20 cellular contexts compared by ENCODE assay signal in the genomic region with DNA sequence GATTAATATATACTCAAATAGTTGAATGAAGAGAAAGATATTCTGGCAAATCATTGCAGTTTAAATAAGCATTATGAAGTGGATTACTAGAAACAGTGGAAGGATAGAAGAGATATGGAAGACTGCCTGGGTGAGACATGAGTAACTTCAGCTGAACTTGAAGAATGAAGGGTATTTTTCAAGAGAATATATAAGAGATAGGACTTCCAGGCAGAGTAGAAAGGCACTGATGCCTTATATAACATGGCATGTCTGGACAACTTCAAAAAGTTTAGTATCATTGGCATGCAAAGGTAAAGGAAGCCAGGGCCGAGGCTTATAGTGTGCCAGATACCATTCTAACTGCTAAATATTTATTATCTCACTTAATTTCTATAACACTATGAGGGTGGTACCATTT.
DNase-seq lines count a peak whose midpoint lies in the region; ATAC-seq, FAIRE-seq and TF ChIP-seq lines count a peak whose summit lies in the region.
"Had no signal": no experiment of that assay in that cellular context is flagged by ENCODE, and none has a peak within 500 bp of the region (broad histone marks: within the 10 kb centered on the region; RNA-seq: fewer than 3 reads in every experiment).

No MANE protein-coding gene starts in this region.

- no peak overlapping the region for H3K4me2 ChIP-seq in mammary epithelial cell (ENCODE audit: insufficient read depth, low read depth, low read length)
- no peak overlapping the region for H3K4me2 ChIP-seq in mesenchymal stem cell (ENCODE audit: low read length, poor library complexity, severe bottlenecking)
- peak overlapping the region; percentile 61 for H3K4me2 ChIP-seq in smooth muscle cell

- no peak overlapping the region for H2BK12ac ChIP-seq in mesenchymal stem cell (ENCODE audit: low read length in 2 of 2)

- H3K18ac ChIP-seq in mesenchymal stem cell (ENCODE audit: low read depth in 1 of 2, low read length in 2 of 2) = no peak overlapping the region

- ATAC-seq in HG03469 (IDR thresholded peaks at IDR 0.05; ENCODE audit: unreplicated experiment) (no peak), HG02678 (IDR thresholded peaks at IDR 0.05; ENCODE audit: unreplicated experiment) (no peak)
- ATAC-seq: GM12878 had no signal

- H3K14ac ChIP-seq in mesenchymal stem cell (ENCODE audit: low read length in 2 of 2) = no peak overlapping the region

- dilution Hi-C loops in mammary epithelial cell (cut with HindIII; ENCODE audit: low sequenced_read_pairs) = no loop called here

- in situ Hi-C loops in mammary epithelial cell (cut with MboI; ENCODE audit: low sequenced_read_pairs in 2 of 2) = no loop called here

- H3F3A ChIP-seq in smooth muscle cell (ENCODE audit: low read depth) = peaks cover 28% of the 10 kb centered on the region

- H3K27me3 ChIP-seq in mammary epithelial cell (ENCODE audit: insufficient read depth, low read length) (no peaks in the 10 kb centered on the region), breast epithelium (no peaks in the 10 kb centered on the region), bronchial epithelial cell (ENCODE audit: control insufficient read depth, insufficient read depth, low read length) (no peaks in the 10 kb centered on the region), mesenchymal stem cell (ENCODE audit: control insufficient read depth in 1 of 2, insufficient read depth in 1 of 2, low read length in 2 of 2) (no peaks in the 10 kb centered on the region), smooth muscle cell (ENCODE audit: low read depth) (no peaks in the 10 kb centered on the region)

- H4K20me1 ChIP-seq in mammary epithelial cell (ENCODE audit: insufficient read depth, low read length) (no peaks in the 10 kb centered on the region), smooth muscle cell (ENCODE audit: low read depth) (no peaks in the 10 kb centered on the region)

- H4K91ac ChIP-seq in mesenchymal stem cell (ENCODE audit: low read length) = no peak overlapping the region

- no peak for DNase-seq in mammary epithelial cell
- no peak for DNase-seq in breast epithelium (ENCODE audit: low spot score in 2 of 2)
- peak; percentile 69 for DNase-seq in bronchial epithelial cell (ENCODE audit: low read depth)
- DNase-seq in mesenchymal stem cell = no peak
- DNase-seq in smooth muscle cell (lab: John Stamatoyannopoulos, UW; ENCODE audit: unreplicated experiment) = no peak
- no peak for DNase-seq in T-helper 1 cell
- DNase-seq: GF-D8, GOT3, Karpas-422, NCI-H1417 treated with DMSO at 0.1 percent for 48 hours, NCI-H187 treated with DMSO at 0.1 percent for 48 hours, NCI-H226, NCI-H524, RPMI8226, SIG-M5 had no signal

- H3K4me1 ChIP-seq in mammary epithelial cell (ENCODE audit: insufficient read depth, low read length) (peaks cover 59% of the 10 kb centered on the region), breast epithelium (no peaks in the 10 kb centered on the region), mesenchymal stem cell (ENCODE audit: control insufficient read depth, insufficient read depth, low read depth, low read length) (peaks cover 3% of the 10 kb centered on the region), smooth muscle cell (ENCODE audit: low read depth) (no peaks in the 10 kb centered on the region)

- H4K8ac ChIP-seq in mesenchymal stem cell (ENCODE audit: low read length) = no peak overlapping the region

- FAIRE-seq in bronchial epithelial cell (lab: Jason Lieb, UNC) = no peak
- FAIRE-seq: GM12878, HTR-8/SVneo had no signal

- H2AK5ac ChIP-seq in mesenchymal stem cell (ENCODE audit: low read length, severe bottlenecking) = no peak overlapping the region

- no peaks in the 10 kb centered on the region for H3K36me3 ChIP-seq in mammary epithelial cell (ENCODE audit: insufficient read depth, low read length)
- H3K36me3 ChIP-seq in breast epithelium = no peaks in the 10 kb centered on the region
- H3K36me3 ChIP-seq in bronchial epithelial cell (ENCODE audit: control insufficient read depth, insufficient read depth, low read length) = no peaks in the 10 kb centered on the region
- H3K36me3 ChIP-seq in mesenchymal stem cell (ENCODE audit: control insufficient read depth in 1 of 2, insufficient read depth in 2 of 2, low read depth in 1 of 2, low read length in 2 of 2) = peaks cover 0 to 26% of the 10 kb centered on the region in 2 experiments
- H3K36me3 ChIP-seq in smooth muscle cell (ENCODE audit: low read depth) = no peaks in the 10 kb centered on the region

- TF ChIP-seq CTCF in mammary epithelial cell (conservative IDR thresholded peaks at IDR 0.05 in 1 of 2, IDR thresholded peaks at IDR 0.05 in 1 of 2; ENCODE audit: extremely low read depth in 1 of 2, insufficient read depth in 1 of 2, low read depth in 1 of 2, low read length in 2 of 2) (no peak), breast epithelium (IDR thresholded peaks at IDR 0.05) (no peak), bronchial epithelial cell (IDR thresholded peaks at IDR 0.05; ENCODE audit: insufficient read depth, low read length, severe bottlenecking) (no peak), smooth muscle cell (IDR thresholded peaks at IDR 0.05; ENCODE audit: borderline replicate concordance, insufficient read depth, poor library complexity, severe bottlenecking) (no peak)

- no peak overlapping the region for H2BK5ac ChIP-seq in mesenchymal stem cell (ENCODE audit: low read depth, low read length, poor library complexity, severe bottlenecking)

- H3K23ac ChIP-seq in mesenchymal stem cell (ENCODE audit: low read length in 2 of 2) = no peak overlapping the region

- intact Hi-C loops in mammary epithelial cell (cut with micrococcal nuclease) = no loop called here
- intact Hi-C loops in breast epithelium (cut with DNase I; ENCODE audit: low total_unique reads) = no loop called here

- BruUV-seq in mammary epithelial cell (replicated peaks; lab: Mats Ljungman, UMichigan) = no TSS peak

- no peak overlapping the region for H2BK120ac ChIP-seq in mesenchymal stem cell (ENCODE audit: low read depth, low read length)

- H3K4ac ChIP-seq in mesenchymal stem cell (ENCODE audit: low read depth in 1 of 2, low read length in 2 of 2) = peak overlapping the region in 1 of 2 experiments; percentile 48

- H3K27ac ChIP-seq in mammary epithelial cell (ENCODE audit: insufficient read depth, low read depth, low read length) (peak overlapping the region; percentile 86), breast epithelium (no peak overlapping the region), mesenchymal stem cell (ENCODE audit: low read length, poor library complexity, severe bottlenecking) (peak overlapping the region; percentile 87), smooth muscle cell (ENCODE audit: low read depth) (peak overlapping the region; percentile 85)
- H3K27ac ChIP-seq: 22Rv1 had no signal

- H3K9ac ChIP-seq in mammary epithelial cell (ENCODE audit: insufficient read depth, low read length) (no peak overlapping the region), mesenchymal stem cell (ENCODE audit: low read length) (peak overlapping the region; percentile 67), smooth muscle cell (ENCODE audit: low read depth) (no peak overlapping the region)

- H2AFZ ChIP-seq in mammary epithelial cell (ENCODE audit: low read depth, low read length) (peak overlapping the region; percentile 43), mesenchymal stem cell (ENCODE audit: low read depth, low read length) (no peak overlapping the region), smooth muscle cell (ENCODE audit: low read depth) (no peak overlapping the region)

- H3K4me3 ChIP-seq in mammary epithelial cell (replicated peaks in 1 of 3; ENCODE audit: insufficient read depth in 1 of 3, low read depth in 2 of 3, low read length in 3 of 3) = no peak overlapping the region
- H3K4me3 ChIP-seq in breast epithelium = no peak overlapping the region
- no peak overlapping the region for H3K4me3 ChIP-seq in bronchial epithelial cell (ENCODE audit: low read depth, low read length)
- no peak overlapping the region for H3K4me3 ChIP-seq in mesenchymal stem cell (ENCODE audit: insufficient read depth in 1 of 2, low read depth in 1 of 2, low read length in 2 of 2)
- no peak overlapping the region for H3K4me3 ChIP-seq in smooth muscle cell
- H3K4me3 ChIP-seq: GM12878 had no signal

- whole genome bisulfite sequencing in mammary epithelial cell (ENCODE audit: low coverage, missing lambda C conversion rate) = 0% methylated on average over 1 of the region's 1 CpG
- no CpG with 5 or more reads among the region's 1 CpG for WGBS in mesenchymal stem cell
- 20% methylated on average over 1 of the region's 1 CpG for WGBS in smooth muscle cell (ENCODE audit: low lambda C conversion rate)

- CTCF ChIA-PET in mammary epithelial cell (lab: Charles Lee; ENCODE audit: low non-redundant PET) = no interaction called here

- no peak overlapping the region for H2BK15ac ChIP-seq in mesenchymal stem cell (ENCODE audit: low read depth, poor library complexity, severe bottlenecking)

- no peaks in the 10 kb centered on the region for H3K79me1 ChIP-seq in mesenchymal stem cell (replicated peaks; ENCODE audit: low read length, poor library complexity, severe bottlenecking)

- TF ChIP-seq POLR2A in breast epithelium (IDR thresholded peaks at IDR 0.05) = no peak

- H3K9me3 ChIP-seq in mammary epithelial cell (replicated peaks; ENCODE audit: insufficient read depth, low read length) (peaks cover 11% of the 10 kb centered on the region), breast epithelium (peaks cover 14 to 16% of the 10 kb centered on the region in 2 donors), mesenchymal stem cell (ENCODE audit: control insufficient read depth, low read length) (peaks cover 9% of the 10 kb centered on the region), smooth muscle cell (replicated peaks; ENCODE audit: low read depth) (no peaks in the 10 kb centered on the region)

- H3K79me2 ChIP-seq in mammary epithelial cell (ENCODE audit: insufficient read depth, low read length) = no peaks in the 10 kb centered on the region
- no peaks in the 10 kb centered on the region for H3K79me2 ChIP-seq in smooth muscle cell (ENCODE audit: low read depth)

Comparison
In these comparisons a context has a peak if more than half of its experiments do, and no peak if none do; other contexts are left out.
1. H3K27ac ChIP-seq: peak in mammary epithelial cell (single experiment), mesenchymal stem cell (single experiment) and smooth muscle cell (single experiment); none in breast epithelium (0 of 2).